In the genomic region with DNA sequence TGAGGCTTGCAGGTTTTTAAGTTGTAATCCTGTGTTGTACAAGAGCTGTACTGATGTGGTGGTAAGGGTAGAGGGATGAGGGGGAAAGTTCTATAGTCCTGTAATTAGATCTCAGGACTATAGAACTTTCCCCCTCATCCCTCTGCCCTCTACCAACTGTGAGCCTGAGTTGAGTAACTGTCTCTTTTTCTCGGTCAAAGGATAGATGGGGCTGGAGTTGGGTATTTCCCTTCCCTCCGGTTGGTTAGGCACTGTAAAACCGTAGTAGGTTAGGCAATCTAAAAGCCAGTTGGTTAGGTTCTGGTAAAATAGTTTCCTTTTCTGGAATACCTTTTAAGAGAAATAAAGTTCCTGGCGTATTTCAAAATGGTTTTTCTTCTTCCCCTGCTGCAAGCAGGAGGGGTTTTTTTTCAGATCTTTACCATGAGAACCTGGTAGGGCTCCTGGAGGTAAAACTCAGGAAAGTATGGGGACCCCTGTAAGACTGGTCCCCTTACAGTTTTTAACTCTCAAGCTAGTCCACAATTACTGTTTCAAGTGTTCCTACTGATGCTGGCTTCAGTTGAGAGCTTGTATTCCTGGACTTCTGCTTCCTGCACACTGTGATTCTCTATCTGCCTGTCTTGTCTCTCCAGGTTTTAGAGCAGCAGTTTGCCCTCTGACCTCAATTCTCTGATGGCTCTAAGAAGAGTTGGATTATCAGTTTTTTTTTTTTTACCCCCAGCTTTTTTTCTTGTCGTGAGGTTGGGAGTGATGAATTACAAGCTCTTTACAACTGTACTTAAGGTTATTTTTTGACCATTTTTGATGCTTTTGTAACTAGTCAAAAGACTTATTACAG, we compare ENCODE assay signal across 1 cellular context.
TF ChIP-seq lines count a peak whose summit lies in the region.

No MANE protein-coding gene starts in this region.

TF ChIP-seq in WTC11, 78 proteins besides CTCF, POLR2A, EP300 and RAD21 (continued from another document):
- TF ChIP-seq SMAD3 (CRISPR knock-in tag; IDR thresholded peaks at IDR 0.05; ENCODE audit: borderline replicate concordance) (no peak), RELA (CRISPR knock-in tag; IDR thresholded peaks at IDR 0.05; ENCODE audit: borderline replicate concordance) (no peak), RORB (CRISPR knock-in tag; IDR thresholded peaks at IDR 0.05) (no peak), IRF2 (CRISPR knock-in tag; IDR thresholded peaks at IDR 0.05; ENCODE audit: borderline replicate concordance, low read depth) (no peak), ZNF138 (CRISPR knock-in tag; conservative IDR thresholded peaks at IDR 0.05) (no peak)
